Comparison of ENCODE assay signal across 17 cellular contexts in genomic region chr22:46846154-46846831, GRCh38.
DNase-seq lines count a peak whose midpoint lies in the region; ATAC-seq and FAIRE-seq lines count a peak whose summit lies in the region.
"Had no signal": no experiment of that assay in that cellular context is flagged by ENCODE, and none has a peak within 500 bp of the region (broad histone marks: within the 10 kb centered on the region; RNA-seq: fewer than 3 reads in every experiment).

No MANE protein-coding gene starts in this region.

- H3K36me3 Mint-ChIP-seq in activated naive CD8-positive, alpha-beta T cell = peaks cover 13% of the 10 kb centered on the region
- peaks cover 5 to 67% (median 15%) of the 10 kb centered on the region in 3 donors for H3K36me3 Mint-ChIP-seq in CD8-positive, alpha-beta memory T cell

- H2BK15ac ChIP-seq in mesendoderm (replicated peaks; ENCODE audit: low read depth) = no peak overlapping the region

- H3K4me1 ChIP-seq in ACC112 (ENCODE audit: control insufficient read depth, insufficient read depth, low read length, unreplicated experiment) (peaks cover 8% of the 10 kb centered on the region), GM23248 (ENCODE audit: insufficient read depth) (peaks cover 32% of the 10 kb centered on the region), mesendoderm (ENCODE audit: control insufficient read depth, low read depth, low read length) (no peaks in the 10 kb centered on the region)
- H3K4me1 ChIP-seq in CD8-positive, alpha-beta memory T cell (ENCODE audit: insufficient read depth, low read length) = no peaks in the 10 kb centered on the region

- no peaks in the 10 kb centered on the region for H3K9me2 ChIP-seq in GM23248 (ENCODE audit: insufficient read depth)

- H4K20me1 ChIP-seq in GM23248 (ENCODE audit: insufficient read depth) = peaks cover 12% of the 10 kb centered on the region; the same call in 1 of the 2 replicates

- peak overlapping the region; percentile 72; the same call in 1 of the 2 replicates for H3K4me3 ChIP-seq in ACC112 (ENCODE audit: low read depth, low read length)
- H3K4me3 ChIP-seq in GM23248 = peak overlapping the region; percentile 65
- no peak overlapping the region for H3K4me3 ChIP-seq in mesendoderm (ENCODE audit: low read length)
- no peak overlapping the region for H3K4me3 ChIP-seq in CD8-positive, alpha-beta memory T cell (ENCODE audit: low read length)
- H3K4me3 ChIP-seq: BLaER1 treated with 17β-estradiol and CSF1 and Interleukin-3, amounts not matched to agents 10 nM and 100 nM; testis had no signal

- POLR2A ChIA-PET in CD8-positive, alpha-beta memory T cell (lab: Charles Lee) = no interaction called here

- H3K79me1 ChIP-seq in mesendoderm (ENCODE audit: low read length) = peaks cover 8% of the 10 kb centered on the region

- no peak overlapping the region for H2BK5ac ChIP-seq in mesendoderm (ENCODE audit: low read length)

- DNase-seq in GM23248 (peak; percentile 59), iris pigment epithelial cell (ENCODE audit: low read depth) (peak; percentile 48), mesendoderm (no peak), HTR-8/SVneo (ENCODE audit: insufficient read length, low spot score) (no peak)
- no peak for DNase-seq in CD8-positive, alpha-beta memory T cell
- DNase-seq: GF-D8, naive B cell, NCI-H1105 treated with DMSO at 0.1 percent for 48 hours, T-helper 9 cell, testis had no signal

- no peak for FAIRE-seq in HTR-8/SVneo (lab: Jason Lieb, UNC)
- FAIRE-seq: colon, HepG2 had no signal

- H3K4me1 Mint-ChIP-seq in activated naive CD8-positive, alpha-beta T cell (ENCODE audit: low read depth) = peaks cover 29% of the 10 kb centered on the region
- peaks cover 45 to 85% (median 72%) of the 10 kb centered on the region in 3 donors for H3K4me1 Mint-ChIP-seq in CD8-positive, alpha-beta memory T cell

- no peak overlapping the region for H4K5ac ChIP-seq in mesendoderm (ENCODE audit: low read length)

- H2AFZ ChIP-seq in ACC112 (ENCODE audit: low read length, unreplicated experiment) (no peak overlapping the region), GM23248 (no peak overlapping the region)

- no peaks in the 10 kb centered on the region for H3K27me3 ChIP-seq in ACC112 (ENCODE audit: insufficient read depth, low read length)
- no peaks in the 10 kb centered on the region for H3K27me3 ChIP-seq in GM23248 (replicated peaks; ENCODE audit: insufficient read depth)
- no peaks in the 10 kb centered on the region for H3K27me3 ChIP-seq in mesendoderm (ENCODE audit: insufficient read depth, low read length, poor library complexity)
- H3K27me3 ChIP-seq in CD8-positive, alpha-beta memory T cell (ENCODE audit: insufficient read depth, low read length, poor library complexity, severe bottlenecking) = no peaks in the 10 kb centered on the region
- H3K27me3 ChIP-seq: BLaER1 treated with 17β-estradiol and CSF1 and Interleukin-3, amounts not matched to agents 10 nM and 100 nM; testis had no signal

- H3K27ac ChIP-seq in ACC112 (ENCODE audit: low read depth, low read length) (no peak overlapping the region), GM23248 (peak overlapping the region; percentile 13), mesendoderm (ENCODE audit: low read depth, low read length) (no peak overlapping the region)
- no peak overlapping the region for H3K27ac ChIP-seq in CD8-positive, alpha-beta memory T cell (ENCODE audit: low read depth, low read length)
- H3K27ac ChIP-seq: BLaER1 treated with 17β-estradiol and CSF1 and Interleukin-3, amounts not matched to agents 10 nM and 100 nM had no signal

- H3K9me3 Mint-ChIP-seq in activated naive CD8-positive, alpha-beta T cell (ENCODE audit: low read depth) = no peaks in the 10 kb centered on the region
- H3K9me3 Mint-ChIP-seq in CD8-positive, alpha-beta memory T cell = no peaks in the 10 kb centered on the region

- H3K9ac ChIP-seq in GM23248 (peak overlapping the region; percentile 45), mesendoderm (ENCODE audit: low read length) (no peak overlapping the region)
- H3K9ac ChIP-seq: BLaER1 treated with 17β-estradiol and CSF1 and Interleukin-3, amounts not matched to agents 10 nM and 100 nM had no signal

- H3K27ac Mint-ChIP-seq in activated naive CD8-positive, alpha-beta T cell = peak overlapping the region; percentile 16
- H3K27ac Mint-ChIP-seq in CD8-positive, alpha-beta memory T cell = peak overlapping the region in 3 of 8 donors; percentile 3 to 20 (median 18)

- H3K4ac ChIP-seq in mesendoderm (ENCODE audit: low read depth, low read length) = no peak overlapping the region

- H4K8ac ChIP-seq in mesendoderm (ENCODE audit: low read depth, low read length) = no peak overlapping the region

- H3K23ac ChIP-seq in mesendoderm (ENCODE audit: low read length) = no peak overlapping the region

- no peaks in the 10 kb centered on the region for H3K27me3 Mint-ChIP-seq in activated naive CD8-positive, alpha-beta T cell
- H3K27me3 Mint-ChIP-seq in CD8-positive, alpha-beta memory T cell = peaks cover 0 to 2% of the 10 kb centered on the region in 2 donors
- H3K27me3 Mint-ChIP-seq: naive B cell had no signal

- ATAC-seq in GM18517 (IDR thresholded peaks at IDR 0.05; ENCODE audit: unreplicated experiment) = no peak
- ATAC-seq: HepG2, Panc1 had no signal

- CTCF ChIA-PET in CD8-positive, alpha-beta memory T cell (lab: Charles Lee) = interaction anchor here (1.4 kb wide), 1 partner anchor 9 kb away, joined by 6 read pairs; no protein-coding TSS in a partner anchor

- no peak overlapping the region for H3K18ac ChIP-seq in mesendoderm (ENCODE audit: low read length)

- H3F3A ChIP-seq in GM23248 (ENCODE audit: insufficient read depth) = peaks cover 26% of the 10 kb centered on the region

- H3K4me2 ChIP-seq in GM23248 (ENCODE audit: unreplicated experiment) = peak overlapping the region; percentile 93
- H3K4me2 ChIP-seq in mesendoderm (ENCODE audit: low read length) = no peak overlapping the region

- no peaks in the 10 kb centered on the region for H3K9me3 ChIP-seq in GM23248 (ENCODE audit: low read depth)
- H3K9me3 ChIP-seq in CD8-positive, alpha-beta memory T cell (ENCODE audit: low read length) = no peaks in the 10 kb centered on the region
- H3K9me3 ChIP-seq: BLaER1 treated with 17β-estradiol and CSF1 and Interleukin-3, amounts not matched to agents 10 nM and 100 nM; testis had no signal

- H3K79me2 ChIP-seq in ACC112 (ENCODE audit: control insufficient read depth, insufficient read depth, low read length, unreplicated experiment) (peaks cover 5% of the 10 kb centered on the region), GM23248 (ENCODE audit: insufficient read depth) (peaks cover 36% of the 10 kb centered on the region; the same call in 1 of the 2 replicates), mesendoderm (ENCODE audit: control insufficient read depth, insufficient read depth, low read length) (peaks cover 1% of the 10 kb centered on the region)

- no peak overlapping the region for H2AK5ac ChIP-seq in mesendoderm (ENCODE audit: low read length)

- WGBS in GM23248 (ENCODE audit: low coverage in 1 of 2, low lambda C conversion rate in 2 of 2, missing lambda C conversion rate in 2 of 2), 2 experiments = 91% methylated on average over 16 of the region's 16 CpGs
- no CpG with 5 or more reads among the region's 16 CpGs for WGBS in mesendoderm (ENCODE audit: extremely low coverage, insufficient coverage, low lambda C conversion rate)

- no peak overlapping the region for H2BK120ac ChIP-seq in mesendoderm (ENCODE audit: low read depth, low read length)

- H3K56ac ChIP-seq in mesendoderm (ENCODE audit: low read length) = no peak overlapping the region

- H3K36me3 ChIP-seq in ACC112 (ENCODE audit: insufficient read depth, low read length) = no peaks in the 10 kb centered on the region
- no peaks in the 10 kb centered on the region for H3K36me3 ChIP-seq in GM23248 (ENCODE audit: low read depth)
- no peaks in the 10 kb centered on the region for H3K36me3 ChIP-seq in mesendoderm (ENCODE audit: control insufficient read depth, insufficient read depth, low read length)
- no peaks in the 10 kb centered on the region for H3K36me3 ChIP-seq in CD8-positive, alpha-beta memory T cell (ENCODE audit: insufficient read depth, low read length)

- in situ Hi-C loops in GM23248 (cut with MboI) = loop anchor here (25.0 kb wide), 2 partner anchors 991 to 1641 kb away; a partner anchor contains a TSS

- H3K4me3 Mint-ChIP-seq in activated naive CD8-positive, alpha-beta T cell = no peak overlapping the region
- H3K4me3 Mint-ChIP-seq in CD8-positive, alpha-beta memory T cell = no peak overlapping the region
- H3K4me3 Mint-ChIP-seq: naive B cell had no signal

Comparison
In these comparisons a context has a peak if more than half of its experiments do, and no peak if none do; other contexts are left out.
1. H3K4me3 ChIP-seq: peak in ACC112 (single experiment) and GM23248 (single experiment); none in mesendoderm (single experiment) and CD8-positive, alpha-beta memory T cell (single experiment).
2. DNase-seq: peak in GM23248 (single experiment) and iris pigment epithelial cell (single experiment); none in mesendoderm (single experiment), HTR-8/SVneo (single experiment) and CD8-positive, alpha-beta memory T cell (0 of 5).